9 cellular contexts compared by ENCODE assay signal in the genomic region with DNA sequence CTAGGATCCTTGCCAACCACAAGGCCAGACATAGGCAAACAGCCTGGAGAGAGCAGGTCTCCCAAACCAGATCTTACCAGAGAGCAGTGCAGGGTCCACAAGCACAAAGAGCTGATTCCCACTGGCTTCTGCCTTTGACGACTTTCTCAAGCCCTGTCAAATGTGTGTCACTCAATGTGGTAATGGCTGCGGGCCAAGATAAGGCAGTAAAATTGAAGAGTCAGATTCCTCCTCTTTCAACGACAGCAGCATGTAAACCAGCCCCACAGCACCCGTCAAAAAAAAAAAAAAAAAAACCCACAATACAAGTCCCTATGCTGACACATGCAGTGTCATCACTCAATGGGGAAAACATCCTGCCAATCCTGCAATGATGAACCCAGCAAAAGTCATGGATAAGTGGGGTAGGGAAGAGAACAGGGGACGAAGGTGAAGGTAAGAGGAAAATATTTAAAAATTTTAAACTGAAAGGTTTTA. TPM values are rescaled to one million over a fixed set of nuclear protein-coding genes. Genes with fewer than 3 reads are reported as not detected.
DNase-seq lines count a peak whose midpoint lies in the region; ATAC-seq and TF ChIP-seq lines count a peak whose summit lies in the region.
"Had no signal": no experiment of that assay in that cellular context is flagged by ENCODE, and none has a peak within 500 bp of the region (broad histone marks: within the 10 kb centered on the region; RNA-seq: fewer than 3 reads in every experiment).

A gene with protein sequence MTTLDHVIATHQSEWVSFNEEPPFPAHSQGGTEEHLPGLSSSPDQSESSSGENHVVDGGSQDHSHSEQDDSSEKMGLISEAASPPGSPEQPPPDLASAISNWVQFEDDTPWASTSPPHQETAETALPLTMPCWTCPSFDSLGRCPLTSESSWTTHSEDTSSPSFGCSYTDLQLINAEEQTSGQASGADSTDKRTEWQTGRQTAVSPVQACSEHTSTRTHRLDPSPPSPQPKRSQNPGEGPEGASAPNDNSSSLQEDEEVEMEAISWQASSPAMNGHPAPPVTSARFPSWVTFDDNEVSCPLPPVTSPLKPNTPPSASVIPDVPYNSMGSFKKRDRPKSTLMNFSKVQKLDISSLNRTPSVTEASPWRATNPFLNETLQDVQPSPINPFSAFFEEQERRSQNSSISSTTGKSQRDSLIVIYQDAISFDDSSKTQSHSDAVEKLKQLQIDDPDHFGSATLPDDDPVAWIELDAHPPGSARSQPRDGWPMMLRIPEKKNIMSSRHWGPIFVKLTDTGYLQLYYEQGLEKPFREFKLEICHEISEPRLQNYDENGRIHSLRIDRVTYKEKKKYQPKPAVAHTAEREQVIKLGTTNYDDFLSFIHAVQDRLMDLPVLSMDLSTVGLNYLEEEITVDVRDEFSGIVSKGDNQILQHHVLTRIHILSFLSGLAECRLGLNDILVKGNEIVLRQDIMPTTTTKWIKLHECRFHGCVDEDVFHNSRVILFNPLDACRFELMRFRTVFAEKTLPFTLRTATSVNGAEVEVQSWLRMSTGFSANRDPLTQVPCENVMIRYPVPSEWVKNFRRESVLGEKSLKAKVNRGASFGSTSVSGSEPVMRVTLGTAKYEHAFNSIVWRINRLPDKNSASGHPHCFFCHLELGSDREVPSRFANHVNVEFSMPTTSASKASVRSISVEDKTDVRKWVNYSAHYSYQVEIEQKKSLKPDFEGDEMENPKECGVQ (minus strand): TSS at position 123 of the 477 bp plus-strand sequence. CDS start 1,942 bp downstream, outside the sequence.

- no peak within 1 kb of the TSS for H3K27ac Mint-ChIP-seq in activated naive CD8-positive, alpha-beta T cell treated with anti-CD3 and anti-CD28 coated beads, Interleukin-2, amount 50 U/mL, for 24 hours
- no peak within 1 kb of the TSS for H3K27ac Mint-ChIP-seq in naive thymus-derived CD8-positive, alpha-beta T cell

- intact Hi-C loops in testis (cut with DNase I; ENCODE audit: low total_unique reads), result no loop called here

- TF ChIP-seq POLR2A in testis (IDR thresholded peaks at IDR 0.05), result no peak

- peak; percentile 67 for ATAC-seq in activated naive CD8-positive, alpha-beta T cell treated with anti-CD3 and anti-CD28 coated beads, Interleukin-2, amount 50 U/mL, for 24 hours
- ATAC-seq in naive thymus-derived CD8-positive, alpha-beta T cell, result no peak
- ATAC-seq in GM21576 (IDR thresholded peaks at IDR 0.05; ENCODE audit: unreplicated experiment), result no peak
- no peak for ATAC-seq in GM19328 (IDR thresholded peaks at IDR 0.05; ENCODE audit: unreplicated experiment)

- peaks cover 22% of the 10 kb centered on the region for H3K4me1 Mint-ChIP-seq in activated naive CD8-positive, alpha-beta T cell treated with anti-CD3 and anti-CD28 coated beads, Interleukin-2, amount 50 U/mL, for 24 hours
- peaks cover 0 to 3% (median 0%) of the 10 kb centered on the region in 4 donors for H3K4me1 Mint-ChIP-seq in naive thymus-derived CD8-positive, alpha-beta T cell

- POLR2A ChIA-PET in naive thymus-derived CD8-positive, alpha-beta T cell (lab: Charles Lee), result no interaction called here

- peaks cover 4% of the 10 kb centered on the region for H3K9me3 Mint-ChIP-seq in activated naive CD8-positive, alpha-beta T cell treated with anti-CD3 and anti-CD28 coated beads, Interleukin-2, amount 50 U/mL, for 24 hours
- peaks cover 0 to 7% (median 3%) of the 10 kb centered on the region in 9 donors for H3K9me3 Mint-ChIP-seq in naive thymus-derived CD8-positive, alpha-beta T cell

- WGBS in testis, 2 donors, result 57 to 61% methylated on average over 5 of the region's 5 CpGs

- DNase-seq in GM03348 (ENCODE audit: low spot score) (peak; percentile 21), NCI-H1694 (lab: John Stamatoyannopoulos, UW) (peak; percentile 60), kidney epithelial cell (ENCODE audit: low read depth) (peak; percentile 72), testis (peak; percentile 16)
- peak; percentile 14 for DNase-seq in activated naive CD8-positive, alpha-beta T cell treated with anti-CD3 and anti-CD28 coated beads, Interleukin-2, amount 50 U/mL, for 24 hours
- DNase-seq in naive thymus-derived CD8-positive, alpha-beta T cell, result no peak

- H3K4me3 ChIP-seq in kidney epithelial cell (ENCODE audit: low read depth, low read length), result no peak within 1 kb of the TSS
- no peak within 1 kb of the TSS for H3K4me3 ChIP-seq in testis
- H3K4me3 ChIP-seq: heart right ventricle had no signal

- H3K9me3 ChIP-seq in testis, result no peaks in the 10 kb centered on the region

- peaks cover 6% of the 10 kb centered on the region for H3K4me1 ChIP-seq in testis

- no peaks in the 10 kb centered on the region for H3K36me3 Mint-ChIP-seq in activated naive CD8-positive, alpha-beta T cell treated with anti-CD3 and anti-CD28 coated beads, Interleukin-2, amount 50 U/mL, for 24 hours (ENCODE audit: low read depth)
- H3K36me3 Mint-ChIP-seq in naive thymus-derived CD8-positive, alpha-beta T cell, result peaks cover 0 to 5% (median 0%) of the 10 kb centered on the region in 3 donors

- peaks cover 19% of the 10 kb centered on the region for H3K27me3 Mint-ChIP-seq in activated naive CD8-positive, alpha-beta T cell treated with anti-CD3 and anti-CD28 coated beads, Interleukin-2, amount 50 U/mL, for 24 hours
- H3K27me3 Mint-ChIP-seq in naive thymus-derived CD8-positive, alpha-beta T cell, result peaks cover 0 to 22% (median 6%) of the 10 kb centered on the region in 5 donors

- H3K36me3 ChIP-seq in kidney epithelial cell (ENCODE audit: control insufficient read depth, insufficient read depth, low read length) (peaks cover 3% of the 10 kb centered on the region), testis (ENCODE audit: low read depth, missing control alignments) (no peaks in the 10 kb centered on the region)

- H3K4me3 Mint-ChIP-seq in activated naive CD8-positive, alpha-beta T cell treated with anti-CD3 and anti-CD28 coated beads, Interleukin-2, amount 50 U/mL, for 24 hours, result no peak within 1 kb of the TSS
- H3K4me3 Mint-ChIP-seq in naive thymus-derived CD8-positive, alpha-beta T cell, result no peak within 1 kb of the TSS

- H3K27me3 ChIP-seq in kidney epithelial cell (ENCODE audit: control insufficient read depth, insufficient read depth, low read length) (no peaks in the 10 kb centered on the region), testis (no peaks in the 10 kb centered on the region)

- TF ChIP-seq CTCF in kidney epithelial cell (IDR thresholded peaks at IDR 0.05; ENCODE audit: insufficient read depth, low read length, poor library complexity, severe bottlenecking) (no peak), testis (IDR thresholded peaks at IDR 0.05) (no peak)

- peak within 1 kb of the TSS; percentile 40 to 50 for H3K27ac ChIP-seq in testis

RNA-seq across cellular contexts. Expression of the gene that starts here (rescaled TPM):
- total RNA-seq in kidney epithelial cell, result 17.9 and 20.2 TPM in 2 replicates
- total RNA-seq in testis, result 10 to 100 TPM; 22.8 to 38.5 TPM
- polyA plus RNA-seq in testis (ENCODE audit: insufficient read depth, low read depth, low replicate concordance), result 8.3 TPM
- not detected for total RNA-seq in naive thymus-derived CD8-positive, alpha-beta T cell
- polyA plus RNA-seq in naive thymus-derived CD8-positive, alpha-beta T cell, result not detected

Comparison
In these comparisons a context has a peak if more than half of its experiments do, and no peak if none do; other contexts are left out.
1. RNA of the gene that starts here (total RNA-seq): 22.8 to 38.5 TPM in testis and 17.9 to 20.2 TPM in kidney epithelial cell; not detected in naive thymus-derived CD8-positive, alpha-beta T cell; every median in the first group is over 10 times any median in the second.
2. DNase-seq: peak in GM03348 (single experiment), NCI-H1694 (single experiment), activated naive CD8-positive, alpha-beta T cell treated with anti-CD3 and anti-CD28 coated beads, Interleukin-2, amount 50 U/mL, for 24 hours (single experiment), kidney epithelial cell (single experiment) and testis (single experiment); none in naive thymus-derived CD8-positive, alpha-beta T cell (0 of 10).